In the genomic region with DNA sequence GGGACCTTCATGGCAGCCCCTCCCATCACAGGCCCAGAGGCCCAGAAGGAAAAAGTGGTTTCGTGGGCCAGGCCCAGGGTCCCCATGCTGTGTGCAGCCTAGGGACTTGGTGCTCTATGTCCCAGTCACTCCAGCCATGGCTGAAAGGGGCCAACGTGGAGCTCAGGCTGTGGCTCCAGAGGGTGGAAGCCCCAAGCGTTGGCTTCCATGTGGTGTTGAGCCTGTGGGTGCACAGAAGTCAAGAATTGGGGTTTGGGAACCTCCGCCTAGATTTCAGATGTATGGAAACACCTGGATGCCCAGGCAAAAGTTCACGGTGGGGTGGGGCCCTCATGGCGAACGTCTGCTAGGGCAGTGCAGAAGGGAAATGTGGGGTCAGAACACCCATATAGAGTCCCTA, we compare ENCODE assay signal across 5 cellular contexts.
DNase-seq lines count a peak whose midpoint lies in the region; TF ChIP-seq lines count a peak whose summit lies in the region.
"Not testable (repeated sequence)": the region's sequence is repeated elsewhere in the genome, so short reads cannot be mapped to it uniquely, and the experiment has no call there.

No MANE protein-coding gene starts in this region.

- peaks cover 7 to 25% (median 15%) of the 10 kb centered on the region in 10 experiments; a peak in 16 of 20 replicates for H3K4me1 ChIP-seq in BLaER1 treated with 17β-estradiol and CSF1 and Interleukin-3, amounts not matched to agents 10 nM and 100 nM
- H3K4me1 ChIP-seq in HEK293 (ENCODE audit: control insufficient read depth, insufficient read depth, low read length) = not testable (repeated sequence)

- DNase-seq in activated CD4-positive, alpha-beta T cell treated with anti-CD3 and anti-CD28 coated beads, Interleukin-2, amount 10 ng/mL, durations not matched to agents 24 days and 14 days = peak; percentile 44
- DNase-seq in mesenteric fat pad (ENCODE audit: low spot score) = peak; percentile 68
- DNase-seq in osteocyte (ENCODE audit: extremely low spot score, unreplicated experiment) = peak; percentile 64

- POLR2A ChIA-PET in HEK293 (lab: Yijun Ruan, JAX) = not testable (repeated sequence)

- H3K27ac Mint-ChIP-seq in activated CD4-positive, alpha-beta T cell treated with anti-CD3 and anti-CD28 coated beads, Interleukin-2, amount 10 ng/mL, durations not matched to agents 24 days and 14 days; osteocyte (ENCODE audit: unreplicated experiment): not testable (repeated sequence)

- peaks cover 15% of the 10 kb centered on the region for H3K27me3 Mint-ChIP-seq in activated CD4-positive, alpha-beta T cell treated with anti-CD3 and anti-CD28 coated beads, Interleukin-2, amount 10 ng/mL, durations not matched to agents 24 days and 14 days
- peaks cover 59% of the 10 kb centered on the region for H3K27me3 Mint-ChIP-seq in osteocyte (ENCODE audit: unreplicated experiment)

- H3K36me3 Mint-ChIP-seq in activated CD4-positive, alpha-beta T cell treated with anti-CD3 and anti-CD28 coated beads, Interleukin-2, amount 10 ng/mL, durations not matched to agents 24 days and 14 days (ENCODE audit: low read depth); osteocyte (ENCODE audit: unreplicated experiment): not testable (repeated sequence)

- peaks cover 59 to 91% (median 82%) of the 10 kb centered on the region in 11 experiments for H3K9me3 ChIP-seq in BLaER1 treated with 17β-estradiol and CSF1 and Interleukin-3, amounts not matched to agents 10 nM and 100 nM (replicated peaks in 1 of 11)
- H3K9me3 ChIP-seq in HEK293 (ENCODE audit: control insufficient read depth, insufficient read depth, low read depth, low read length) = not testable (repeated sequence)

- not testable (repeated sequence) for H4K20me1 ChIP-seq in BLaER1 treated with 17β-estradiol and CSF1 and Interleukin-3, amounts not matched to agents 10 nM and 100 nM

- not testable (repeated sequence) for TF ChIP-seq CTCF in HEK293 (tag by site-specific recombination; IDR thresholded peaks at IDR 0.05); osteocyte (IDR thresholded peaks at IDR 0.05)

- H3K4me1 Mint-ChIP-seq in activated CD4-positive, alpha-beta T cell treated with anti-CD3 and anti-CD28 coated beads, Interleukin-2, amount 10 ng/mL, durations not matched to agents 24 days and 14 days; osteocyte (ENCODE audit: unreplicated experiment): not testable (repeated sequence)

- not testable (repeated sequence) for H3K27me3 ChIP-seq in BLaER1 treated with 17β-estradiol and CSF1 and Interleukin-3, amounts not matched to agents 10 nM and 100 nM

- CTCF ChIA-PET in HEK293 (lab: Yijun Ruan, JAX) = not testable (repeated sequence)

- peaks cover 0 to 12% (median 0%) of the 10 kb centered on the region in 11 experiments; a peak in 5 of 22 replicates for H3K36me3 ChIP-seq in BLaER1 treated with 17β-estradiol and CSF1 and Interleukin-3, amounts not matched to agents 10 nM and 100 nM
- H3K36me3 ChIP-seq in HEK293 (ENCODE audit: control insufficient read depth in 2 of 2, insufficient read depth in 1 of 2, low read length in 2 of 2) = not testable (repeated sequence)

- not testable (repeated sequence) for H3K9me3 Mint-ChIP-seq in activated CD4-positive, alpha-beta T cell treated with anti-CD3 and anti-CD28 coated beads, Interleukin-2, amount 10 ng/mL, durations not matched to agents 24 days and 14 days; osteocyte (ENCODE audit: unreplicated experiment)

- peak overlapping the region in 6 of 11 experiments; percentile 28 to 60 (median 50); a peak in 10 of 22 replicates for H3K9ac ChIP-seq in BLaER1 treated with 17β-estradiol and CSF1 and Interleukin-3, amounts not matched to agents 10 nM and 100 nM

- H3K4me3 ChIP-seq in BLaER1 treated with 17β-estradiol and CSF1 and Interleukin-3, amounts not matched to agents 10 nM and 100 nM = peak overlapping the region in 6 of 10 experiments; percentile 15 to 49 (median 30); a peak in 7 of 20 replicates
- not testable (repeated sequence) for H3K4me3 ChIP-seq in HEK293 (ENCODE audit: low read depth, low read length)

- peak overlapping the region in 3 of 11 experiments; percentile 18 to 34 (median 22); a peak in 4 of 22 replicates for H3K4me2 ChIP-seq in BLaER1 treated with 17β-estradiol and CSF1 and Interleukin-3, amounts not matched to agents 10 nM and 100 nM

- peak overlapping the region; percentile 42 to 93 (median 82); a peak in 19 of 22 replicates for H3K27ac ChIP-seq in BLaER1 treated with 17β-estradiol and CSF1 and Interleukin-3, amounts not matched to agents 10 nM and 100 nM
- H3K27ac ChIP-seq in HEK293 (ENCODE audit: extremely low read depth, low read depth, low read length) = not testable (repeated sequence)

- intact Hi-C loops in activated CD4-positive, alpha-beta T cell treated with anti-CD3 and anti-CD28 coated beads, Interleukin-2, amount 10 ng/mL, durations not matched to agents 24 days and 14 days (cut with micrococcal nuclease) = not testable (repeated sequence)

- not testable (repeated sequence) for H3K4me3 Mint-ChIP-seq in activated CD4-positive, alpha-beta T cell treated with anti-CD3 and anti-CD28 coated beads, Interleukin-2, amount 10 ng/mL, durations not matched to agents 24 days and 14 days; osteocyte (ENCODE audit: unreplicated experiment)

TF ChIP-seq in HEK293, 187 proteins besides CTCF, POLR2A, EP300 and RAD21:
- peak; percentile 55 for TF ChIP-seq ZNF585B (tag by site-specific recombination; IDR thresholded peaks at IDR 0.05)
